In genomic region chr1:89692601-89693503, GRCh38 we compare ENCODE assay signal across 1 cellular context.
TF ChIP-seq lines count a peak whose summit lies in the region.

No MANE protein-coding gene starts in this region.

TF ChIP-seq in GM23338, 12 proteins besides CTCF, POLR2A, EP300 and RAD21 (continued from another document):
- no peak for TF ChIP-seq ZNF462 (CRISPR knock-in tag; IDR thresholded peaks at IDR 0.05)
